Comparison of ENCODE assay signal across 26 cellular contexts in genomic region chr11:35930466-35930865, GRCh38. TPM values are rescaled to one million over a fixed set of nuclear protein-coding genes. Genes with fewer than 3 reads are reported as not detected.
"Had no signal": no experiment of that assay in that cellular context is flagged by ENCODE, and none has a peak within 500 bp of the region (broad histone marks: within the 10 kb centered on the region; RNA-seq: fewer than 3 reads in every experiment).

No MANE protein-coding gene starts in this region.

- H3K4me3 ChIP-seq: coronary artery, dorsolateral prefrontal cortex, esophagus squamous epithelium, gastrocnemius medialis, heart right ventricle, left lung, lower lobe of right lung had no signal

- H3K36me3 ChIP-seq: esophagus squamous epithelium, gastrocnemius medialis, heart right ventricle, left lung, lower lobe of right lung had no signal

- H3K27ac ChIP-seq: coronary artery, dorsolateral prefrontal cortex, epithelial cell of prostate, esophagus squamous epithelium, gastrocnemius medialis, heart right ventricle, left lung, lower lobe of right lung had no signal

- ATAC-seq: esophagus mucosa; gastrocnemius medialis; heart right ventricle; left cardiac atrium; left lung; left ventricle myocardium superior; lower lobe of right lung; naive thymus-derived CD4-positive, alpha-beta T cell had no signal

- DNase-seq: dermis blood vessel endothelial cell; dorsolateral prefrontal cortex; effector CD4-positive, alpha-beta T cell; effector memory CD4-positive, alpha-beta T cell; erythroblast; esophagus squamous epithelium; foreskin fibroblast; foreskin melanocyte; gastrocnemius medialis; glutamatergic neuron; heart right ventricle; hypothalamus; immature natural killer cell; islet precursor cell; left cardiac atrium; left lung; left ventricle myocardium superior; lower lobe of right lung; mesendoderm; midbrain; naive thymus-derived CD4-positive, alpha-beta T cell had no signal

- FAIRE-seq: colon, endothelial cell of umbilical vein had no signal

- H3K9me3 ChIP-seq: esophagus squamous epithelium, gastrocnemius medialis, left lung had no signal

- H3K27me3 ChIP-seq: dorsolateral prefrontal cortex, esophagus squamous epithelium, gastrocnemius medialis, left lung had no signal

RNA-seq across cellular contexts. Expression of gene LDLRAD3, which starts 13.4 kb away (rescaled TPM):
- polyA plus RNA-seq: naive thymus-derived CD4-positive, alpha-beta T cell had no signal
